18 cellular contexts compared by ENCODE assay signal in the genomic region with DNA sequence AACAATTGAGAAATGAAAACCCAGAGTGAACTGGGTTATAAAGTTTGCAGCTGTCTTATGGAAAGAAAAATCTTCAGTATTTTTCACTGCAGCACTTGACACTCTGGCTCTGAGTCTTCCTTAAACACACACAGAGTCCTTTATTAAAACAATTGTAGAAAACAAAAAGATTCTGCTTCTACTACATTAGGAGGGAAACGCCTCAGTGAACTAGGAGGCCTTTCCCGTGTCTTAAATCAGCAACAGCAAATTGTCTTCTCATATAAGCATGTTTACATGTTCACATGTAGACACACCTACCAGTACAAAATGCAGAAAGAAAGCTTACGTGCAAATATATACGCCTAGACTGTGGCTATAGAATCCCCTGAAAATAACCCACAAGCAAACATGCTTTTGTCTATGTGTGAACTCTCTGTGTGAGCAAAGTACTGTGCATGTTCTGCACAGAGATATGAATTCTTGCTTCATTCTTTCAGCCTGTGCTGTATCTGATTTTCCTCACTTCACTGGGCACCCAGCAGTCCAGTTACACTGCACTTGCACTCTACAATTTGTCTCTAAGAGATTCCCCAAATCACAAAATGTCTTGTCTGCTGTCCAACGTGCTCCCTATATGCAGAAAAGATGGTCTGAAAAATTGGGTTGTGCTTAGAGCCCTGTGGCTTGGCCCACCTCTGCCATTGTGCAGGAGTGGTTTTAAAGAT. TPM values are rescaled to one million over a fixed set of nuclear protein-coding genes. Genes with fewer than 3 reads are reported as not detected.
DNase-seq lines count a peak whose midpoint lies in the region; ATAC-seq and TF ChIP-seq lines count a peak whose summit lies in the region.
"Had no signal": no experiment of that assay in that cellular context is flagged by ENCODE, and none has a peak within 500 bp of the region (broad histone marks: within the 10 kb centered on the region; RNA-seq: fewer than 3 reads in every experiment).

No MANE protein-coding gene starts in this region.

- DNase-seq in Right ventricle myocardium inferior (ENCODE audit: missing footprints) (no peak), cardiac septum (ENCODE audit: low spot score) (no peak), left ventricle myocardium superior (no peak), psoas muscle (no peak), left colon (no peak)
- DNase-seq in stimulated activated CD4-positive, alpha-beta T cell treated with anti-CD3 and anti-CD28 coated beads, Interleukin-15, amount 100 ng/mL, for 24 hours = no peak
- DNase-seq: 8988T; activated CD4-positive, alpha-beta T cell treated with anti-CD3 and anti-CD28 coated beads, Interleukin-2, amount 10 ng/mL, durations not matched to agents 7 days and 5 days; activated effector memory CD4-positive, alpha-beta T cell treated with anti-CD3 and anti-CD28 coated beads, Interleukin-2, amount 50 U/mL, for 16 hours; central memory CD4-positive, alpha-beta T cell; MM.1S; NCI-H2171; pancreas; stimulated activated CD4-positive, alpha-beta T cell treated with anti-CD3 and anti-CD28 coated beads, Interleukin-2, amount 100 ng/mL, for 48 hours; stimulated activated naive CD8-positive, alpha-beta T cell treated with anti-CD3 and anti-CD28 coated beads, Interleukin-15, amount 100 ng/mL, for 72 hours; T-helper 1 cell had no signal

- peaks cover 24% of the 10 kb centered on the region for H3K4me1 ChIP-seq in psoas muscle
- H3K4me1 ChIP-seq: pancreas had no signal

- H3K27ac ChIP-seq in psoas muscle = peak overlapping the region; percentile 6
- H3K27ac ChIP-seq: pancreas had no signal

- H3K36me3 ChIP-seq in psoas muscle (ENCODE audit: insufficient read depth in 1 of 2, low read depth in 1 of 2) = peaks cover 3 to 9% of the 10 kb centered on the region in 2 donors
- H3K36me3 ChIP-seq: pancreas had no signal

- no peaks in the 10 kb centered on the region for H3K9me3 ChIP-seq in psoas muscle
- H3K9me3 ChIP-seq: pancreas had no signal

- TF ChIP-seq CTCF in psoas muscle (IDR thresholded peaks at IDR 0.05) = no peak

- H3K4me3 ChIP-seq in psoas muscle = no peak overlapping the region
- H3K4me3 ChIP-seq: pancreas had no signal

- no peaks in the 10 kb centered on the region for H3K27me3 ChIP-seq in psoas muscle (ENCODE audit: insufficient read depth in 3 of 3, low read length in 2 of 3)
- H3K27me3 ChIP-seq: pancreas had no signal

- ATAC-seq in Right ventricle myocardium inferior = peak; percentile 67
- ATAC-seq in left ventricle myocardium superior = peak; percentile 60
- ATAC-seq in psoas muscle = peak in 1 of 4 donors; percentile 46
- no peak for ATAC-seq in left colon
- ATAC-seq in HG03565 (IDR thresholded peaks at IDR 0.05; ENCODE audit: unreplicated experiment) = no peak
- no peak for ATAC-seq in GM21717 (IDR thresholded peaks at IDR 0.05; ENCODE audit: unreplicated experiment)
- ATAC-seq: pancreas; stimulated activated naive CD8-positive, alpha-beta T cell treated with anti-CD3 and anti-CD28 coated beads, Interleukin-15, amount 100 ng/mL, for 72 hours had no signal

- intact Hi-C loops in Right ventricle myocardium inferior (cut with DNase I) (no loop called here), cardiac septum (cut with DNase I) (no loop called here), left ventricle myocardium superior (cut with micrococcal nuclease) (no loop called here), psoas muscle (cut with DNase I) (no loop called here), left colon (cut with DNase I, micrococcal nuclease) (no loop called here)

- WGBS in psoas muscle, 3 donors = 46 to 57% (median 49%) methylated on average over 5 of the region's 5 CpGs

RNA-seq across cellular contexts. Expression of a gene that starts 24.5 kb away (rescaled TPM):
- total RNA-seq in Right ventricle myocardium inferior (89.0 TPM), cardiac septum (122 TPM), left ventricle myocardium superior (83.2 TPM), psoas muscle (10 to 100 TPM; 23.3 to 48.7 (median 37.9) TPM), left colon (10 to 100 TPM; 15.4 to 41.1 TPM)
- polyA plus RNA-seq in psoas muscle = 10 to 100 TPM; 11.6 to 18.1 (median 11.7) TPM

Comparison
In these comparisons a context has a peak if more than half of its experiments do, and no peak if none do; other contexts are left out.
1. ATAC-seq: peak in Right ventricle myocardium inferior (single experiment) and left ventricle myocardium superior (single experiment); none in left colon (single experiment), HG03565 (single experiment) and GM21717 (single experiment).